31 cellular contexts compared by ENCODE assay signal in the genomic region with DNA sequence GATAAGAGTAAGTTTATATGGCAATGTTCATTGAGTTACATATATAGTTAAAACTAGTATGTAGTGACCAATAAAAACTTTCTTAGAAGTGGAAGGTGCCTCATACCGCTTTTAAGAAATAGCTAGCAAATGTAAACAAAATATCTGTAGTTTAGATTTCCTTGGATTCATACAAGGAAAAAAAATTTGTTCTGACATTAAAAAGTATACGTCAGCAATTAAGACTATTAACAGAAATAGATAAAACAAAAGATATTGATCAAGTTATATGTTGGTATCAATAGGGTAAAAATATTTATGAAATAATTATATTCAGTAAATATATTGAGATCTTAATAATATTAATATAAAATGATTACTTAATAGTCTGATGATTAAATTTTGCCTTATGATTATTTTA.
"Had no signal": no experiment of that assay in that cellular context is flagged by ENCODE, and none has a peak within 500 bp of the region (broad histone marks: within the 10 kb centered on the region; RNA-seq: fewer than 3 reads in every experiment).

No MANE protein-coding gene starts in this region.

- DNase-seq: activated CD4-positive, alpha-beta memory T cell treated with anti-CD3 and anti-CD28 coated beads, Interleukin-2, amount 10 ng/mL, durations not matched to agents 7 days and 5 days; activated CD4-positive, alpha-beta T cell treated with anti-CD3 and anti-CD28 coated beads for 36 hours; activated CD4-positive, alpha-beta T cell treated with anti-CD3 and anti-CD28 coated beads, Interleukin-2, amount 10 ng/mL, durations not matched to agents 24 days and 14 days; activated CD4-positive, CD25-positive, alpha-beta regulatory T cell; activated CD4-positive, CD25-positive, alpha-beta regulatory T cell treated with anti-CD3 and anti-CD28 coated beads, Interleukin-2, amount 50 U/mL, for 72 hours; activated CD8-positive, alpha-beta memory T cell treated with anti-CD3 and anti-CD28 coated beads for 24 hours; activated effector memory CD4-positive, alpha-beta T cell treated with Interleukin-2 at 50 U/mL for 16 hours; activated gamma-delta T cell treated with Interleukin-2 at 50 U/mL for 16 hours; activated naive CD4-positive, alpha-beta T cell treated with anti-CD3 and anti-CD28 coated beads, Interleukin-2, amount 50 U/mL, for 16 hours; activated naive CD4-positive, alpha-beta T cell treated with Interleukin-2 at 50 U/mL for 16 hours; activated T-cell treated with anti-CD3 and anti-CD28 coated beads, Interleukin-2, amount 50 U/mL, for 4 hours; amniotic stem cell; anterior cingulate cortex; brain microvascular endothelial cell; dorsolateral prefrontal cortex; effector memory CD8-positive, alpha-beta T cell; esophagus squamous epithelium; foreskin melanocyte; head of caudate nucleus; T-helper 1 cell; T-helper 17 cell had no signal

- H3K27ac ChIP-seq: brain microvascular endothelial cell, coronary artery, dorsolateral prefrontal cortex, epithelial cell of prostate, esophagus squamous epithelium had no signal

- H3K36me3 ChIP-seq: brain microvascular endothelial cell, esophagus squamous epithelium had no signal

- H3K4me1 ChIP-seq: esophagus squamous epithelium had no signal

- H3K4me3 Mint-ChIP-seq: activated CD4-positive, alpha-beta memory T cell treated with anti-CD3 and anti-CD28 coated beads, Interleukin-2, amount 10 ng/mL, durations not matched to agents 7 days and 5 days; activated CD4-positive, alpha-beta T cell treated with anti-CD3 and anti-CD28 coated beads for 36 hours; activated CD4-positive, alpha-beta T cell treated with anti-CD3 and anti-CD28 coated beads, Interleukin-2, amount 10 ng/mL, durations not matched to agents 24 days and 14 days; activated naive CD8-positive, alpha-beta T cell; activated T-cell treated with anti-CD3 and anti-CD28 coated beads, Interleukin-2, amount 50 U/mL, for 4 hours; activated T-helper 17 cell treated with anti-CD3 and anti-CD28 coated beads, Interleukin-2, amount 50 U/mL, for 72 hours; central memory CD8-positive, alpha-beta T cell; dendritic cell treated with granulocyte-macrophage colony-stimulating factor and Interleukin-4, amounts not matched to agents 40 ng/mL and 50 ng/mL, for 4 days; effector memory CD8-positive, alpha-beta T cell; T-helper 17 cell; T-helper 2 cell treated with Interferon-gamma antibody and Interleukin-4, amounts not matched to agents 5 μg/mL and 100 μg/mL, for 36 hours had no signal

- H3K27me3 ChIP-seq: brain microvascular endothelial cell, esophagus squamous epithelium had no signal

- FAIRE-seq: astrocyte, bronchial epithelial cell, endothelial cell of umbilical vein had no signal

- H3K9me3 ChIP-seq: esophagus squamous epithelium had no signal

- H3K27ac Mint-ChIP-seq: activated CD4-positive, alpha-beta memory T cell treated with anti-CD3 and anti-CD28 coated beads, Interleukin-2, amount 10 ng/mL, durations not matched to agents 7 days and 5 days; activated CD4-positive, alpha-beta T cell treated with anti-CD3 and anti-CD28 coated beads for 36 hours; activated CD4-positive, alpha-beta T cell treated with anti-CD3 and anti-CD28 coated beads, Interleukin-2, amount 10 ng/mL, durations not matched to agents 24 days and 14 days; activated naive CD8-positive, alpha-beta T cell; activated T-helper 17 cell treated with anti-CD3 and anti-CD28 coated beads, Interleukin-2, amount 50 U/mL, for 72 hours; dendritic cell treated with granulocyte-macrophage colony-stimulating factor and Interleukin-4, amounts not matched to agents 40 ng/mL and 50 ng/mL, for 4 days; effector memory CD8-positive, alpha-beta T cell; T-helper 17 cell; T-helper 2 cell treated with Interferon-gamma antibody and Interleukin-4, amounts not matched to agents 5 μg/mL and 100 μg/mL, for 36 hours had no signal

- H3K4me1 Mint-ChIP-seq: activated CD4-positive, alpha-beta memory T cell treated with anti-CD3 and anti-CD28 coated beads, Interleukin-2, amount 10 ng/mL, durations not matched to agents 7 days and 5 days; activated CD4-positive, alpha-beta T cell treated with anti-CD3 and anti-CD28 coated beads for 36 hours; activated CD4-positive, alpha-beta T cell treated with anti-CD3 and anti-CD28 coated beads, Interleukin-2, amount 10 ng/mL, durations not matched to agents 24 days and 14 days; activated T-helper 17 cell treated with anti-CD3 and anti-CD28 coated beads, Interleukin-2, amount 50 U/mL, for 72 hours; central memory CD8-positive, alpha-beta T cell; T-helper 17 cell had no signal

- H3K4me3 ChIP-seq: coronary artery, dorsolateral prefrontal cortex, esophagus squamous epithelium had no signal

- H3K36me3 Mint-ChIP-seq: activated naive CD8-positive, alpha-beta T cell had no signal

- ATAC-seq: activated CD4-positive, alpha-beta T cell treated with anti-CD3 and anti-CD28 coated beads for 36 hours; activated T-cell treated with anti-CD3 and anti-CD28 coated beads, Interleukin-2, amount 50 U/mL, for 4 hours; activated T-helper 17 cell treated with anti-CD3 and anti-CD28 coated beads, Interleukin-2, amount 50 U/mL, for 72 hours; effector memory CD8-positive, alpha-beta T cell; T-helper 17 cell had no signal

- H3K9me3 Mint-ChIP-seq: activated CD4-positive, alpha-beta memory T cell treated with anti-CD3 and anti-CD28 coated beads, Interleukin-2, amount 10 ng/mL, durations not matched to agents 7 days and 5 days; activated T-cell treated with anti-CD3 and anti-CD28 coated beads, Interleukin-2, amount 50 U/mL, for 4 hours; activated T-helper 17 cell treated with anti-CD3 and anti-CD28 coated beads, Interleukin-2, amount 50 U/mL, for 72 hours; dendritic cell treated with granulocyte-macrophage colony-stimulating factor and Interleukin-4, amounts not matched to agents 40 ng/mL and 50 ng/mL, for 4 days had no signal

- H3K27me3 Mint-ChIP-seq: activated CD4-positive, alpha-beta memory T cell treated with anti-CD3 and anti-CD28 coated beads, Interleukin-2, amount 10 ng/mL, durations not matched to agents 7 days and 5 days; activated CD4-positive, alpha-beta T cell treated with anti-CD3 and anti-CD28 coated beads for 36 hours; activated CD4-positive, alpha-beta T cell treated with anti-CD3 and anti-CD28 coated beads, Interleukin-2, amount 10 ng/mL, durations not matched to agents 24 days and 14 days; activated naive CD8-positive, alpha-beta T cell; activated T-helper 17 cell treated with anti-CD3 and anti-CD28 coated beads, Interleukin-2, amount 50 U/mL, for 72 hours; central memory CD8-positive, alpha-beta T cell; dendritic cell treated with granulocyte-macrophage colony-stimulating factor and Interleukin-4, amounts not matched to agents 40 ng/mL and 50 ng/mL, for 4 days; effector memory CD8-positive, alpha-beta T cell; T-helper 17 cell had no signal
